Comparison of ENCODE assay signal across 12 cellular contexts in the genomic region with DNA sequence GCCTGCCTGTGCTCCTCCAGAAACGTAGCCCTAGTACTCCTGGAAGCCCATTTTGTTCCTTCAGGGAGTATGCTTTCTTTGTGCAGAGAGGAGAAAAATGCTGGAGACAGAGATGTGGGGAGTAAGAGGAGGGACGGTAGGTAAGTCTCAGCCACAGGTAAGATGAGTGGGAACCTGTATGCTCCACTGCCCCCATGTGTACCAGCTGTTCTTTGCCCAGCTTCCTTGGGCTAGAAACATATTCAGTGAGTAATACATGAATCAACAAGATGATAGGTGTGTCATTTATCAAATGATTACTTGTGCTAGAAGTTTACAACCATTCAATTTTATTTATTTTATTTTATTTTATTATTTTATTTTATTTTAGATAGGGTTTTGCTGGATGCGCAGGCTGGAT. TPM values are rescaled to one million over a fixed set of nuclear protein-coding genes. Genes with fewer than 3 reads are reported as not detected.
A peak's percentile ranks its signal among the peaks of the same experiment; 100 is the strongest.
DNase-seq lines count a peak whose midpoint lies in the region; ATAC-seq, FAIRE-seq and TF ChIP-seq lines count a peak whose summit lies in the region.
"Had no signal": no experiment of that assay in that cellular context is flagged by ENCODE, and none has a peak within 500 bp of the region (broad histone marks: within the 10 kb centered on the region; RNA-seq: fewer than 3 reads in every experiment).

No MANE protein-coding gene starts in this region.

- no peaks in the 10 kb centered on the region for H3K27me3 Mint-ChIP-seq in activated T-cell treated with anti-CD3 and anti-CD28 coated beads, Interleukin-2, amount 50 U/mL, for 72 hours (ENCODE audit: low read depth)

- peak overlapping the region; percentile 67 for H3K27ac Mint-ChIP-seq in activated T-cell treated with anti-CD3 and anti-CD28 coated beads, Interleukin-2, amount 50 U/mL, for 72 hours

- peak; percentile 56 to 65 for ATAC-seq in activated T-cell treated with anti-CD3 and anti-CD28 coated beads, Interleukin-2, amount 50 U/mL, for 72 hours (replicated peaks in 1 of 2)
- ATAC-seq in thoracic aorta (ENCODE audit: insufficient number of reproducible peaks, low FRiP score, low read depth) (no peak), HG03025 (IDR thresholded peaks at IDR 0.05; ENCODE audit: low FRiP score, unreplicated experiment) (no peak)

- no peak for DNase-seq in activated T-cell treated with anti-CD3 and anti-CD28 coated beads, Interleukin-2, amount 50 U/mL, for 72 hours
- DNase-seq in activated T-cell treated with anti-CD3 and anti-CD28 coated beads for 4 hours (no peak), bronchial epithelial cell (ENCODE audit: low read depth) (peak; percentile 61), thoracic aorta (ENCODE audit: low spot score) (no peak), HuH-7.5 (ENCODE audit: low spot score) (no peak), NCI-H1105 treated with DMSO at 0.1 percent for 48 hours (lab: John Stamatoyannopoulos, UW) (no peak)
- DNase-seq: caudate nucleus, NCI-H2107 had no signal

- H3K4me3 Mint-ChIP-seq in activated T-cell treated with anti-CD3 and anti-CD28 coated beads, Interleukin-2, amount 50 U/mL, for 72 hours: peak overlapping the region; percentile 83 to 84

- no peaks in the 10 kb centered on the region for H3K27me3 ChIP-seq in bronchial epithelial cell (ENCODE audit: control insufficient read depth, insufficient read depth, low read length)
- H3K27me3 ChIP-seq in thoracic aorta (replicated peaks; ENCODE audit: insufficient read depth): no peaks in the 10 kb centered on the region

- H3K36me3 ChIP-seq in KOPT-K1 (ENCODE audit: insufficient read depth, low read length): peaks cover 16% of the 10 kb centered on the region; the same call in 1 of the 2 replicates
- no peaks in the 10 kb centered on the region for H3K36me3 ChIP-seq in bronchial epithelial cell (ENCODE audit: control insufficient read depth, insufficient read depth, low read length)
- H3K36me3 ChIP-seq in thoracic aorta: no peaks in the 10 kb centered on the region
- H3K36me3 ChIP-seq: prostate gland had no signal

- H3K27ac ChIP-seq in KOPT-K1 (ENCODE audit: low read depth, low read length, poor library complexity, severe bottlenecking): peak overlapping the region; percentile 74
- H3K27ac ChIP-seq in thoracic aorta: no peak overlapping the region
- H3K27ac ChIP-seq: prostate gland had no signal

- H3K4me3 ChIP-seq in bronchial epithelial cell (ENCODE audit: low read depth, low read length) (no peak overlapping the region), thoracic aorta (peak overlapping the region; percentile 38)
- H3K4me3 ChIP-seq: prostate gland had no signal

- H3K4me1 ChIP-seq in thoracic aorta (ENCODE audit: control insufficient read depth in 1 of 2, low read depth in 2 of 2): peaks cover 0 to 3% of the 10 kb centered on the region in 2 donors
- H3K4me1 ChIP-seq: prostate gland had no signal

- no peaks in the 10 kb centered on the region for H3K9me3 ChIP-seq in KOPT-K1 (ENCODE audit: insufficient read depth, low read length, poor library complexity, severe bottlenecking)
- H3K9me3 ChIP-seq in thoracic aorta: no peaks in the 10 kb centered on the region
- H3K9me3 ChIP-seq: prostate gland had no signal

- H3K36me3 Mint-ChIP-seq in activated T-cell treated with anti-CD3 and anti-CD28 coated beads, Interleukin-2, amount 50 U/mL, for 72 hours (ENCODE audit: insufficient read depth in 2 of 2): peaks cover 1 to 11% of the 10 kb centered on the region in 2 donors

- FAIRE-seq in bronchial epithelial cell (lab: Jason Lieb, UNC): no peak
- FAIRE-seq: TTC549 had no signal

- peaks cover 91% of the 10 kb centered on the region for H3K4me1 Mint-ChIP-seq in activated T-cell treated with anti-CD3 and anti-CD28 coated beads, Interleukin-2, amount 50 U/mL, for 72 hours (ENCODE audit: low read depth)

- TF ChIP-seq CTCF in bronchial epithelial cell (IDR thresholded peaks at IDR 0.05; ENCODE audit: insufficient read depth, low read length, severe bottlenecking) (no peak), thoracic aorta (IDR thresholded peaks at IDR 0.05) (no peak)

- no peaks in the 10 kb centered on the region for H3K9me3 Mint-ChIP-seq in activated T-cell treated with anti-CD3 and anti-CD28 coated beads, Interleukin-2, amount 50 U/mL, for 72 hours

RNA-seq across cellular contexts. Expression of gene CEP85L, which starts 13.6 kb away (rescaled TPM):
- total RNA-seq in activated T-cell treated with anti-CD3 and anti-CD28 coated beads, Interleukin-2, amount 50 U/mL, for 72 hours: 10 to 100 TPM; 32.4 to 44.7 TPM
- total RNA-seq in bronchial epithelial cell: 6.7 and 7.1 TPM in 2 replicates
- total RNA-seq in thoracic aorta: 10 to 100 TPM; 13.3 to 22.7 TPM

Comparison
In these comparisons a context has a peak if more than half of its experiments do, and no peak if none do; other contexts are left out.
1. ATAC-seq: peak in activated T-cell treated with anti-CD3 and anti-CD28 coated beads, Interleukin-2, amount 50 U/mL, for 72 hours (2 of 2); none in thoracic aorta (single experiment) and HG03025 (single experiment).